In genomic region chr16:66741131-66741900, GRCh38 we compare ENCODE assay signal across 8 cellular contexts. TPM values are rescaled to one million over a fixed set of nuclear protein-coding genes. Genes with fewer than 3 reads are reported as not detected.
DNase-seq lines count a peak whose midpoint lies in the region; ATAC-seq, FAIRE-seq and TF ChIP-seq lines count a peak whose summit lies in the region.

No MANE protein-coding gene starts in this region.

- no peak overlapping the region for H2AK5ac ChIP-seq in neuronal stem cell (ENCODE audit: low read depth, low read length)

- peaks cover 3% of the 10 kb centered on the region for H3K36me3 Mint-ChIP-seq in activated naive CD8-positive, alpha-beta T cell
- peaks cover 36% of the 10 kb centered on the region for H3K36me3 Mint-ChIP-seq in activated naive CD8-positive, alpha-beta T cell treated with anti-CD3 and anti-CD28 coated beads, Interleukin-2, amount 50 U/mL, for 24 hours (ENCODE audit: low read depth)

- no peak overlapping the region for H2BK120ac ChIP-seq in neuronal stem cell (ENCODE audit: low read depth, low read length)

- H3K14ac ChIP-seq in neuronal stem cell (ENCODE audit: low read length) = no peak overlapping the region

- no peak for DNase-seq in activated naive CD8-positive, alpha-beta T cell treated with anti-CD3 and anti-CD28 coated beads, Interleukin-2, amount 50 U/mL, for 24 hours
- peak; percentile 95 to 97 (median 96) for DNase-seq in body of pancreas
- DNase-seq in iPS-NIHi11 (ENCODE audit: low spot score) = peak; percentile 50
- DNase-seq in small intestine = peak; percentile 79
- DNase-seq in neuronal stem cell (ENCODE audit: low spot score) = no peak

- WGBS in body of pancreas, 2 donors = 17 to 26% methylated on average over 10 of the region's 10 CpGs
- WGBS in small intestine, 3 donors = 30 to 38% (median 38%) methylated on average over 10 of the region's 10 CpGs
- no CpG with 5 or more reads among the region's 10 CpGs for WGBS in neuronal stem cell (ENCODE audit: extremely low coverage in 2 of 2, insufficient read length in 2 of 2, insufficient replicate concordance in 1 of 2), 2 donors

- H3K4me3 ChIP-seq in body of pancreas (no peak overlapping the region), small intestine (ENCODE audit: low read depth in 1 of 2, low read length in 2 of 2) (no peak overlapping the region), neuronal stem cell (ENCODE audit: low read length in 2 of 2) (no peak overlapping the region)

- TF ChIP-seq POLR2A in body of pancreas (IDR thresholded peaks at IDR 0.05) = peak in 1 of 3 donors; percentile 4

- ATAC-seq in activated naive CD8-positive, alpha-beta T cell treated with anti-CD3 and anti-CD28 coated beads, Interleukin-2, amount 50 U/mL, for 24 hours = no peak
- ATAC-seq in body of pancreas (peak; percentile 99), HG02610 (IDR thresholded peaks at IDR 0.05; ENCODE audit: unreplicated experiment) (no peak), HG03354 (IDR thresholded peaks at IDR 0.05; ENCODE audit: poor library complexity, severe bottlenecking, unreplicated experiment) (no peak)

- intact Hi-C loops in body of pancreas (cut with DNase I) = no loop called here

- no peak overlapping the region for H3K18ac ChIP-seq in neuronal stem cell (ENCODE audit: low read length)

- no peaks in the 10 kb centered on the region for H3K9me3 Mint-ChIP-seq in activated naive CD8-positive, alpha-beta T cell (ENCODE audit: low read depth)
- no peaks in the 10 kb centered on the region for H3K9me3 Mint-ChIP-seq in activated naive CD8-positive, alpha-beta T cell treated with anti-CD3 and anti-CD28 coated beads, Interleukin-2, amount 50 U/mL, for 24 hours

- no peak overlapping the region for H4K8ac ChIP-seq in neuronal stem cell (ENCODE audit: low read depth, low read length)

- H3K23ac ChIP-seq in neuronal stem cell (ENCODE audit: low read depth, low read length, poor library complexity) = no peak overlapping the region

- H3K9me3 ChIP-seq in body of pancreas (no peaks in the 10 kb centered on the region), small intestine (ENCODE audit: control insufficient read depth, low read depth) (no peaks in the 10 kb centered on the region), neuronal stem cell (replicated peaks in 1 of 2; ENCODE audit: control insufficient read depth in 2 of 2, insufficient read depth in 1 of 2, low read depth in 1 of 2, low read length in 2 of 2) (no peaks in the 10 kb centered on the region)

- FAIRE-seq in small intestine (lab: Jason Lieb, UNC) = no peak

- peak overlapping the region; percentile 17 for H3K27ac Mint-ChIP-seq in activated naive CD8-positive, alpha-beta T cell
- H3K27ac Mint-ChIP-seq in activated naive CD8-positive, alpha-beta T cell treated with anti-CD3 and anti-CD28 coated beads, Interleukin-2, amount 50 U/mL, for 24 hours = no peak overlapping the region

- H3K27me3 Mint-ChIP-seq in activated naive CD8-positive, alpha-beta T cell = no peaks in the 10 kb centered on the region
- no peaks in the 10 kb centered on the region for H3K27me3 Mint-ChIP-seq in activated naive CD8-positive, alpha-beta T cell treated with anti-CD3 and anti-CD28 coated beads, Interleukin-2, amount 50 U/mL, for 24 hours

- no peak overlapping the region for H2BK12ac ChIP-seq in neuronal stem cell (ENCODE audit: low read length)

- H3K4me1 ChIP-seq in body of pancreas (peaks cover 34% of the 10 kb centered on the region), small intestine (ENCODE audit: control insufficient read depth in 2 of 2, insufficient read depth in 1 of 2, low read depth in 1 of 2, low read length in 1 of 2) (peaks cover 2 to 15% of the 10 kb centered on the region in 2 donors), neuronal stem cell (ENCODE audit: control insufficient read depth in 2 of 2, insufficient read depth in 1 of 2, low read depth in 1 of 2, low read length in 2 of 2) (peaks cover 0 to 12% of the 10 kb centered on the region in 2 donors)

- H3K4me3 Mint-ChIP-seq in activated naive CD8-positive, alpha-beta T cell = no peak overlapping the region
- no peak overlapping the region for H3K4me3 Mint-ChIP-seq in activated naive CD8-positive, alpha-beta T cell treated with anti-CD3 and anti-CD28 coated beads, Interleukin-2, amount 50 U/mL, for 24 hours

- H3K27me3 ChIP-seq in body of pancreas (no peaks in the 10 kb centered on the region), small intestine (ENCODE audit: control insufficient read depth in 2 of 2, insufficient read depth in 2 of 2, low read length in 2 of 2) (no peaks in the 10 kb centered on the region), neuronal stem cell (ENCODE audit: control insufficient read depth in 3 of 3, insufficient read depth in 3 of 3, low read depth in 1 of 3, low read length in 3 of 3) (no peaks in the 10 kb centered on the region)

- no peak overlapping the region for H2AFZ ChIP-seq in neuronal stem cell (ENCODE audit: low read length)

- H4K91ac ChIP-seq in neuronal stem cell (ENCODE audit: low read depth, low read length, poor library complexity) = no peak overlapping the region

- H2BK15ac ChIP-seq in neuronal stem cell (ENCODE audit: low read length) = no peak overlapping the region

- H3K79me1 ChIP-seq in neuronal stem cell (ENCODE audit: low read depth, low read length) = peaks cover 4% of the 10 kb centered on the region

- H3K4me1 Mint-ChIP-seq in activated naive CD8-positive, alpha-beta T cell (ENCODE audit: low read depth) = peaks cover 21% of the 10 kb centered on the region
- peaks cover 11% of the 10 kb centered on the region for H3K4me1 Mint-ChIP-seq in activated naive CD8-positive, alpha-beta T cell treated with anti-CD3 and anti-CD28 coated beads, Interleukin-2, amount 50 U/mL, for 24 hours

- H3K9ac ChIP-seq in neuronal stem cell (ENCODE audit: low read depth, low read length, poor library complexity) = no peak overlapping the region

- peak overlapping the region; percentile 69 to 89 (median 82) for H3K27ac ChIP-seq in body of pancreas
- peak overlapping the region; percentile 76 to 93 for H3K27ac ChIP-seq in small intestine (ENCODE audit: low read depth in 1 of 2, low read length in 1 of 2)
- no peak overlapping the region for H3K27ac ChIP-seq in neuronal stem cell (replicated peaks; ENCODE audit: low read length)

- H3K4ac ChIP-seq in neuronal stem cell (ENCODE audit: low read length) = no peak overlapping the region

- TF ChIP-seq CTCF in body of pancreas (IDR thresholded peaks at IDR 0.05) = no peak

- H3K4me2 ChIP-seq in neuronal stem cell (ENCODE audit: insufficient read depth, low read length, poor library complexity, severe bottlenecking) = no peak overlapping the region

- H3K36me3 ChIP-seq in body of pancreas (replicated peaks in 1 of 2; ENCODE audit: insufficient read depth in 1 of 2, low read depth in 2 of 2) = peaks cover 0 to 14% of the 10 kb centered on the region in 2 donors
- H3K36me3 ChIP-seq in small intestine (ENCODE audit: control insufficient read depth in 2 of 2, insufficient read depth in 2 of 2, low read length in 2 of 2) = peaks cover 9 to 15% of the 10 kb centered on the region in 2 donors
- peaks cover 49 to 98% of the 10 kb centered on the region in 2 donors for H3K36me3 ChIP-seq in neuronal stem cell (replicated peaks in 1 of 2; ENCODE audit: control insufficient read depth in 2 of 2, insufficient read depth in 2 of 2, low read length in 2 of 2)

- no peak overlapping the region for H2BK5ac ChIP-seq in neuronal stem cell (ENCODE audit: low read length)

RNA-seq across cellular contexts. Expression of gene DYNC1LI2, which starts 10.1 kb away (rescaled TPM):
- 100 to 1,000 TPM in 1 of 2 donors, 10 to 100 TPM in 1; 87.3 to 109 TPM for total RNA-seq in body of pancreas
- 10 to 100 TPM; 37.8 to 78.9 (median 46.3) TPM for polyA plus RNA-seq in small intestine
- 154 TPM for polyA plus RNA-seq in neuronal stem cell (2013, experiment 1 of 2)
- polyA plus RNA-seq in neuronal stem cell (2013, experiment 2 of 2) = 164 TPM

RNA-seq across cellular contexts. Expression of gene CMTM4, which starts 44.8 kb away (rescaled TPM):
- total RNA-seq in body of pancreas = 10 to 100 TPM; 35.9 to 36.6 TPM
- 10 to 100 TPM; 21.1 to 48.9 (median 37.1) TPM for polyA plus RNA-seq in small intestine
- 17.4 TPM for polyA plus RNA-seq in neuronal stem cell (2013, experiment 1 of 2)
- polyA plus RNA-seq in neuronal stem cell (2013, experiment 2 of 2) = 17.4 TPM

Comparison
In these comparisons a context has a peak if more than half of its experiments do, and no peak if none do; other contexts are left out.
1. DNase-seq: peak in body of pancreas (4 of 4), iPS-NIHi11 (single experiment) and small intestine (single experiment); none in activated naive CD8-positive, alpha-beta T cell treated with anti-CD3 and anti-CD28 coated beads, Interleukin-2, amount 50 U/mL, for 24 hours (single experiment) and neuronal stem cell (single experiment).